ENCODE assay signal across 13 cellular contexts in the genomic region with DNA sequence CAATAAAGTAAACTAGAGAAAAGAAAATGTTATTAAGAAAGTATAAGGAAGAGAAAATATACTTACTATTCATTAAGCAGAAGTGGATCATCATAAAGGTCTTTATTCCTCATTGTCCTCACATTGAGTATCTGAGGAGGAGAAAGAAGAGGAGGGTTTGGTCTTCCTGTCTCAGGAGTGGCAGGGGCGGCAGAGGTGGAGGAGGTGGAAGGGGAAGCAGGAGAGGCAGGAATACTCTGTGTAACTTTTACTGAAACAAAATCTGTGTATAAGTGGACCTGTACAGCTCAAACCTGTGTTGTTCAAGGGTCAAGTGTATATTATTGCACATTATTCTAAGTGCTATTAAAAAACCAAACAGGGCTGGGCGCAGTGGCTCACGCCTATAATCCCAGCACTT.
"Had no signal": no experiment of that assay in that cellular context is flagged by ENCODE, and none has a peak within 500 bp of the region (broad histone marks: within the 10 kb centered on the region; RNA-seq: fewer than 3 reads in every experiment).

No MANE protein-coding gene starts in this region.

- H3K27ac Mint-ChIP-seq: activated CD4-positive, alpha-beta T cell treated with anti-CD3 and anti-CD28 coated beads, Interleukin-2, amount 10 ng/mL, durations not matched to agents 24 days and 14 days; activated naive CD4-positive, alpha-beta T cell treated with anti-CD3 and anti-CD28 coated beads, Interleukin-2, amount 10 ng/mL, durations not matched to agents 7 days and 5 days; activated T-helper 2 cell treated with anti-CD3 and anti-CD28 coated beads, Interferon-gamma antibody, Interleukin-2, Interleukin-4, amounts not matched to agents 10 μg/mL and 5 μg/mL and 100 μg/mL, durations not matched to agents 14 hours and 24 hours and 36 hours; nephron progenitor cell had no signal

- H3K27me3 ChIP-seq: body of pancreas, esophagus muscularis mucosa, tibial artery had no signal

- H3K9me3 Mint-ChIP-seq: activated B cell treated with CpG ODN at 0.5 μM for 24 hours; activated CD4-positive, alpha-beta T cell treated with anti-CD3 and anti-CD28 coated beads, Interleukin-2, amount 10 ng/mL, durations not matched to agents 24 days and 14 days; activated naive CD4-positive, alpha-beta T cell treated with anti-CD3 and anti-CD28 coated beads, Interleukin-2, amount 10 ng/mL, durations not matched to agents 7 days and 5 days; activated T-helper 2 cell treated with anti-CD3 and anti-CD28 coated beads, Interferon-gamma antibody, Interleukin-2, Interleukin-4, amounts not matched to agents 10 μg/mL and 5 μg/mL and 100 μg/mL, durations not matched to agents 14 hours and 24 hours and 36 hours; nephron progenitor cell had no signal

- H3K9me3 ChIP-seq: body of pancreas, esophagus muscularis mucosa, tibial artery had no signal

- H3K4me3 ChIP-seq: body of pancreas, esophagus muscularis mucosa, skin epidermis, tibial artery had no signal

- ATAC-seq: body of pancreas, left cardiac atrium, SK-N-SH treated with all-trans-retinoic acid at 6 μM for 48 hours had no signal

- H3K4me3 Mint-ChIP-seq: activated B cell treated with CpG ODN at 0.5 μM for 24 hours; activated CD4-positive, alpha-beta T cell treated with anti-CD3 and anti-CD28 coated beads, Interleukin-2, amount 10 ng/mL, durations not matched to agents 24 days and 14 days; activated naive CD4-positive, alpha-beta T cell treated with anti-CD3 and anti-CD28 coated beads, Interleukin-2, amount 10 ng/mL, durations not matched to agents 7 days and 5 days; nephron progenitor cell had no signal

- H3K27me3 Mint-ChIP-seq: activated B cell treated with CpG ODN at 0.5 μM for 24 hours; activated CD4-positive, alpha-beta T cell treated with anti-CD3 and anti-CD28 coated beads, Interleukin-2, amount 10 ng/mL, durations not matched to agents 24 days and 14 days; activated naive CD4-positive, alpha-beta T cell treated with anti-CD3 and anti-CD28 coated beads, Interleukin-2, amount 10 ng/mL, durations not matched to agents 7 days and 5 days had no signal

- H3K4me1 Mint-ChIP-seq: nephron progenitor cell had no signal

- H3K27ac ChIP-seq: skin epidermis had no signal

- DNase-seq: activated B cell treated with CpG ODN at 0.5 μM for 24 hours; activated CD4-positive, alpha-beta T cell treated with anti-CD3 and anti-CD28 coated beads, Interleukin-2, amount 10 ng/mL, durations not matched to agents 24 days and 14 days; activated CD8-positive, alpha-beta memory T cell treated with anti-CD3 and anti-CD28 coated beads for 24 hours; activated naive CD4-positive, alpha-beta T cell treated with anti-CD3 and anti-CD28 coated beads, Interleukin-2, amount 10 ng/mL, durations not matched to agents 7 days and 5 days; body of pancreas; left cardiac atrium; nephron progenitor cell; retina; tibial artery had no signal

- H3K36me3 ChIP-seq: esophagus muscularis mucosa, tibial artery had no signal
